In the genomic region with DNA sequence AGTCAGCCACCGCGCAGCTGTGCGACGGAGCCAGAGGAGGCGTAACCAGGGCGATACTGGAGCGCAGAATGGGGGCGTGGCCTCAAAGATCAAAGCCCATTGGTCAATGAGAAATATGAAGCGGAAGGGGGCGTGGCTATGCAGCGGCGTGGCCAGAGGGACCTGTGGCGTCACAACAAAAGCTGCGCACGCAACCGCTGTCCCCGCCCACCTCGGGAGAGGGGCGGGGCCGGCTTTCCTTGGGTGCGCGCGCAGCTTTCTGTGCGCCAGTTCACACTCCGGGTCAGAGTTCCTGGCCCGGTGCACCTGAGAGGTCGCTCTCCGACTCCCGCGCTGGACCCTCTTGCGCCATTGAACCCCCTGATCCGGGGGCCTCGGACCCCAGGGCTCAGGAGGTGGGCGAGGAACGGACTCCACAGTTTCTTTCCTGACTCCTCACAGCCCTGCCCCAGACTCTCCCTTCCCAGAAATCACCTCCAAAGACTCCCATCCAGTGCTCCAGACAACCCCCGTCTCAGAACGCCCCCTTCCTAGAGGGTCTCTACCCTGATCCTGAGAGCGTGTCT, we compare ENCODE assay signal across 8 cellular contexts. TPM values are rescaled to one million over a fixed set of nuclear protein-coding genes. Genes with fewer than 3 reads are reported as not detected.
DNase-seq lines count a peak whose midpoint lies in the region; ATAC-seq, FAIRE-seq and TF ChIP-seq lines count a peak whose summit lies in the region.

A gene (plus strand): TSS at position 269 of the 566 bp plus-strand sequence.

- H3K4me1 ChIP-seq in mammary epithelial cell (ENCODE audit: insufficient read depth, low read length) (peaks cover 24% of the 10 kb centered on the region), small intestine (ENCODE audit: control insufficient read depth in 2 of 2, insufficient read depth in 1 of 2, low read depth in 1 of 2, low read length in 1 of 2) (peaks cover 0 to 10% of the 10 kb centered on the region in 2 donors)

- peaks cover 2% of the 10 kb centered on the region for H3K36me3 ChIP-seq in mammary epithelial cell (ENCODE audit: insufficient read depth, low read length)
- H3K36me3 ChIP-seq in small intestine (ENCODE audit: control insufficient read depth in 2 of 2, insufficient read depth in 2 of 2, low read length in 2 of 2): peaks cover 0 to 9% of the 10 kb centered on the region in 2 donors

- H2AFZ ChIP-seq in mammary epithelial cell (ENCODE audit: low read depth, low read length): peak within 1 kb of the TSS; percentile 94

- peak within 1 kb of the TSS; percentile 94 for H3K4me2 ChIP-seq in mammary epithelial cell (ENCODE audit: insufficient read depth, low read depth, low read length)

- H3K79me2 ChIP-seq in mammary epithelial cell (ENCODE audit: insufficient read depth, low read length): peaks cover 50% of the 10 kb centered on the region

- no peak for TF ChIP-seq CTCF in WI38 (IDR thresholded peaks at IDR 0.05; ENCODE audit: low read depth, low read length)
- no peak for TF ChIP-seq CTCF in mammary epithelial cell (conservative IDR thresholded peaks at IDR 0.05 in 1 of 2, IDR thresholded peaks at IDR 0.05 in 1 of 2; ENCODE audit: extremely low read depth in 1 of 2, insufficient read depth in 1 of 2, low read depth in 1 of 2, low read length in 2 of 2)

- intact Hi-C loops in mammary epithelial cell (cut with micrococcal nuclease): loop anchor here (2.0 to 10.0 kb wide), 3 partner anchors 25 to 279 kb away; a partner anchor contains a TSS

- WGBS in mammary epithelial cell (ENCODE audit: low coverage, missing lambda C conversion rate): 3% methylated on average over 15 of the region's 38 CpGs
- WGBS in small intestine, 3 donors: 0 to 1% (median 0%) methylated on average over 31 to 38 of the region's 38 CpGs

- H4K20me1 ChIP-seq in mammary epithelial cell (ENCODE audit: insufficient read depth, low read length): no peaks in the 10 kb centered on the region

- ATAC-seq in HG03175 (IDR thresholded peaks at IDR 0.05; ENCODE audit: unreplicated experiment): peak; percentile 96

- H3K27me3 ChIP-seq in mammary epithelial cell (ENCODE audit: insufficient read depth, low read length): no peaks in the 10 kb centered on the region
- H3K27me3 ChIP-seq in small intestine (ENCODE audit: control insufficient read depth in 2 of 2, insufficient read depth in 2 of 2, low read length in 2 of 2): no peaks in the 10 kb centered on the region

- CTCF ChIA-PET in mammary epithelial cell (lab: Charles Lee; ENCODE audit: low non-redundant PET): interaction anchor here (0.6 kb wide), 1 partner anchor 85 kb away, joined by 4 read pairs; a partner anchor contains a TSS

- in situ Hi-C loops in GM18951 (cut with MboI; ENCODE audit: low sequenced_read_pairs, unreplicated experiment): no loop called here
- in situ Hi-C loops in mammary epithelial cell (cut with MboI; ENCODE audit: low sequenced_read_pairs in 2 of 2): loop anchor here in 1 of 2 donors (10.0 kb wide), 1 partner anchor 139 kb away; no protein-coding TSS in a partner anchor

- no peaks in the 10 kb centered on the region for H3K9me3 ChIP-seq in mammary epithelial cell (replicated peaks; ENCODE audit: insufficient read depth, low read length)
- H3K9me3 ChIP-seq in small intestine (ENCODE audit: control insufficient read depth, low read depth): no peaks in the 10 kb centered on the region

- H3K9ac ChIP-seq in mammary epithelial cell (ENCODE audit: insufficient read depth, low read length): peak within 1 kb of the TSS; percentile 89

- dilution Hi-C loops in mammary epithelial cell (cut with HindIII; ENCODE audit: low sequenced_read_pairs): no loop called here

- peak within 1 kb of the TSS; percentile 84 for H3K27ac ChIP-seq in mammary epithelial cell (ENCODE audit: insufficient read depth, low read depth, low read length)
- peak within 1 kb of the TSS; percentile 66 to 90 for H3K27ac ChIP-seq in small intestine (ENCODE audit: low read depth in 1 of 2, low read length in 1 of 2)

- peak within 1 kb of the TSS; percentile 99 for H3K4me3 ChIP-seq in WI38 (ENCODE audit: low read depth, low read length)
- peak within 1 kb of the TSS; percentile 94 to 96 (median 95) for H3K4me3 ChIP-seq in mammary epithelial cell (replicated peaks in 1 of 3; ENCODE audit: insufficient read depth in 1 of 3, low read depth in 2 of 3, low read length in 3 of 3)
- H3K4me3 ChIP-seq in small intestine (ENCODE audit: low read depth in 1 of 2, low read length in 2 of 2): peak within 1 kb of the TSS; percentile 68 to 92

- no TSS peak for BruUV-seq in mammary epithelial cell (replicated peaks; lab: Mats Ljungman, UMichigan)

- DNase-seq in AG08396 (ENCODE audit: low spot score) (peak; percentile 100), NCI-H2227 treated with DMSO at 0.1 percent for 48 hours (lab: John Stamatoyannopoulos, UW) (peak; percentile 99), mammary epithelial cell (peak; percentile 98), iPS-NIHi11 (ENCODE audit: low spot score) (peak; percentile 97), small intestine (peak; percentile 99)

- TF ChIP-seq POLR2A in GM18951 (IDR thresholded peaks at IDR 0.05; ENCODE audit: extremely low read depth, insufficient read depth, insufficient read length): peak; percentile 99

- no peak for FAIRE-seq in small intestine (lab: Jason Lieb, UNC)

RNA-seq across cellular contexts. Expression of the gene that starts here (rescaled TPM):
- total RNA-seq in mammary epithelial cell: 10 to 100 TPM; 13.5 to 26.3 TPM
- 43.8 TPM for polyA plus RNA-seq in mammary epithelial cell
- 5.2 TPM for polyA minus RNA-seq in mammary epithelial cell
- 10 to 100 TPM; 29.3 to 38.5 (median 37.8) TPM for polyA plus RNA-seq in small intestine

Comparison
In these comparisons a context has a peak if more than half of its experiments do, and no peak if none do; other contexts are left out.
1. Peak in every context shown above with its lines: DNase-seq, ATAC-seq, H3K4me3 ChIP-seq and H3K27ac ChIP-seq.